Comparison of ENCODE assay signal across 1 cellular context in the genomic region with DNA sequence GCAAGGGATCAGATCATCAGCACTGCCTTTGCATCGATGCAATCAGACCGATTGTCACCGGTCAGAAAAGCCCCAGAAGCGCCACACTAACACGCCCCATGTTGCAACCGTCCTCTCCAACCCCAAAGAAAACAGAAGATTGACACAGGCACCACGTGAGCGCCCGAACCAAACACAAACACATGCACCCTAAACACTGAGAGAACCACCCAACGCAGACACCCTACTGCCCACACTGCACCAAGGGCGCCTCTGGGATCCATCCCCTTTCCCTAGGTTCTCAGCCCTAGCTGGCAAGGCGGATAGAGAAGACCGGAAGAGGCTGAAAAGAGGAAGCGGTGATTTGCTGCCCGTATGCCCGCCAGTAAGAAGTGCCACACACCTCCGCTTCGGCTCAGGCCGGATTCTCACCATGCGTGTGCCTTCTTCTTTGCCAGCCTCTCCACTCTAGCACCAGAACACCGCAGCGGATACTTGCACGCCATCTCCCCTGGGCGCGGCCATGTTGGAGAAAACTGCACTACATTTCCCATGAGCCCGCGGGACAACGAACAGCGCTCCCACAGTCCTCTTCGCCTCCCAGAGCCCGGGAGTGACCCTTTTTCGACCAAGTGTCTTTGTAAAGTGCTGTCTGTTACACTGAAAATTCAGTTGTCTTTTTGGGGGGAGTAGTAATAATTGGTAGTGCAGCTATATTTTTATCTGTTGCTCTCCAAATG.
TF ChIP-seq lines count a peak whose summit lies in the region.

A gene with protein sequence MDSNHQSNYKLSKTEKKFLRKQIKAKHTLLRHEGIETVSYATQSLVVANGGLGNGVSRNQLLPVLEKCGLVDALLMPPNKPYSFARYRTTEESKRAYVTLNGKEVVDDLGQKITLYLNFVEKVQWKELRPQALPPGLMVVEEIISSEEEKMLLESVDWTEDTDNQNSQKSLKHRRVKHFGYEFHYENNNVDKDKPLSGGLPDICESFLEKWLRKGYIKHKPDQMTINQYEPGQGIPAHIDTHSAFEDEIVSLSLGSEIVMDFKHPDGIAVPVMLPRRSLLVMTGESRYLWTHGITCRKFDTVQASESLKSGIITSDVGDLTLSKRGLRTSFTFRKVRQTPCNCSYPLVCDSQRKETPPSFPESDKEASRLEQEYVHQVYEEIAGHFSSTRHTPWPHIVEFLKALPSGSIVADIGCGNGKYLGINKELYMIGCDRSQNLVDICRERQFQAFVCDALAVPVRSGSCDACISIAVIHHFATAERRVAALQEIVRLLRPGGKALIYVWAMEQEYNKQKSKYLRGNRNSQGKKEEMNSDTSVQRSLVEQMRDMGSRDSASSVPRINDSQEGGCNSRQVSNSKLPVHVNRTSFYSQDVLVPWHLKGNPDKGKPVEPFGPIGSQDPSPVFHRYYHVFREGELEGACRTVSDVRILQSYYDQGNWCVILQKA (minus strand): TSS at position 517 of the 719 bp plus-strand sequence. CDS start 4,842 bp downstream, outside the sequence.

TF ChIP-seq in K562, 482 proteins besides CTCF, POLR2A, EP300 and RAD21 (continued from another document and continues in another):
- TF ChIP-seq, protein P1, sequence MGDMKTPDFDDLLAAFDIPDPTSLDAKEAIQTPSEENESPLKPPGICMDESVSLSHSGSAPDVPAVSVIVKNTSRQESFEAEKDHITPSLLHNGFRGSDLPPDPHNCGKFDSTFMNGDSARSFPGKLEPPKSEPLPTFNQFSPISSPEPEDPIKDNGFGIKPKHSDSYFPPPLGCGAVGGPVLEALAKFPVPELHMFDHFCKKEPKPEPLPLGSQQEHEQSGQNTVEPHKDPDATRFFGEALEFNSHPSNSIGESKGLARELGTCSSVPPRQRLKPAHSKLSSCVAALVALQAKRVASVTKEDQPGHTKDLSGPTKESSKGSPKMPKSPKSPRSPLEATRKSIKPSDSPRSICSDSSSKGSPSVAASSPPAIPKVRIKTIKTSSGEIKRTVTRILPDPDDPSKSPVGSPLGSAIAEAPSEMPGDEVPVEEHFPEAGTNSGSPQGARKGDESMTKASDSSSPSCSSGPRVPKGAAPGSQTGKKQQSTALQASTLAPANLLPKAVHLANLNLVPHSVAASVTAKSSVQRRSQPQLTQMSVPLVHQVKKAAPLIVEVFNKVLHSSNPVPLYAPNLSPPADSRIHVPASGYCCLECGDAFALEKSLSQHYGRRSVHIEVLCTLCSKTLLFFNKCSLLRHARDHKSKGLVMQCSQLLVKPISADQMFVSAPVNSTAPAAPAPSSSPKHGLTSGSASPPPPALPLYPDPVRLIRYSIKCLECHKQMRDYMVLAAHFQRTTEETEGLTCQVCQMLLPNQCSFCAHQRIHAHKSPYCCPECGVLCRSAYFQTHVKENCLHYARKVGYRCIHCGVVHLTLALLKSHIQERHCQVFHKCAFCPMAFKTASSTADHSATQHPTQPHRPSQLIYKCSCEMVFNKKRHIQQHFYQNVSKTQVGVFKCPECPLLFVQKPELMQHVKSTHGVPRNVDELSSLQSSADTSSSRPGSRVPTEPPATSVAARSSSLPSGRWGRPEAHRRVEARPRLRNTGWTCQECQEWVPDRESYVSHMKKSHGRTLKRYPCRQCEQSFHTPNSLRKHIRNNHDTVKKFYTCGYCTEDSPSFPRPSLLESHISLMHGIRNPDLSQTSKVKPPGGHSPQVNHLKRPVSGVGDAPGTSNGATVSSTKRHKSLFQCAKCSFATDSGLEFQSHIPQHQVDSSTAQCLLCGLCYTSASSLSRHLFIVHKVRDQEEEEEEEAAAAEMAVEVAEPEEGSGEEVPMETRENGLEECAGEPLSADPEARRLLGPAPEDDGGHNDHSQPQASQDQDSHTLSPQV (IDR thresholded peaks at IDR 0.05): 0 out of 2 replicates have a peak, but pooled peaks have one; percentile 54
- TF ChIP-seq, protein P2, sequence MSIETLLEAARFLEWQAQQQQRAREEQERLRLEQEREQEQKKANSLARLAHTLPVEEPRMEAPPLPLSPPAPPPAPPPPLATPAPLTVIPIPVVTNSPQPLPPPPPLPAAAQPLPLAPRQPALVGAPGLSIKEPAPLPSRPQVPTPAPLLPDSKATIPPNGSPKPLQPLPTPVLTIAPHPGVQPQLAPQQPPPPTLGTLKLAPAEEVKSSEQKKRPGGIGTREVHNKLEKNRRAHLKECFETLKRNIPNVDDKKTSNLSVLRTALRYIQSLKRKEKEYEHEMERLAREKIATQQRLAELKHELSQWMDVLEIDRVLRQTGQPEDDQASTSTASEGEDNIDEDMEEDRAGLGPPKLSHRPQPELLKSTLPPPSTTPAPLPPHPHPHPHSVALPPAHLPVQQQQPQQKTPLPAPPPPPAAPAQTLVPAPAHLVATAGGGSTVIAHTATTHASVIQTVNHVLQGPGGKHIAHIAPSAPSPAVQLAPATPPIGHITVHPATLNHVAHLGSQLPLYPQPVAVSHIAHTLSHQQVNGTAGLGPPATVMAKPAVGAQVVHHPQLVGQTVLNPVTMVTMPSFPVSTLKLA (conservative IDR thresholded peaks at IDR 0.05): peak; percentile 96 to 98
- TF ChIP-seq, protein P3, sequence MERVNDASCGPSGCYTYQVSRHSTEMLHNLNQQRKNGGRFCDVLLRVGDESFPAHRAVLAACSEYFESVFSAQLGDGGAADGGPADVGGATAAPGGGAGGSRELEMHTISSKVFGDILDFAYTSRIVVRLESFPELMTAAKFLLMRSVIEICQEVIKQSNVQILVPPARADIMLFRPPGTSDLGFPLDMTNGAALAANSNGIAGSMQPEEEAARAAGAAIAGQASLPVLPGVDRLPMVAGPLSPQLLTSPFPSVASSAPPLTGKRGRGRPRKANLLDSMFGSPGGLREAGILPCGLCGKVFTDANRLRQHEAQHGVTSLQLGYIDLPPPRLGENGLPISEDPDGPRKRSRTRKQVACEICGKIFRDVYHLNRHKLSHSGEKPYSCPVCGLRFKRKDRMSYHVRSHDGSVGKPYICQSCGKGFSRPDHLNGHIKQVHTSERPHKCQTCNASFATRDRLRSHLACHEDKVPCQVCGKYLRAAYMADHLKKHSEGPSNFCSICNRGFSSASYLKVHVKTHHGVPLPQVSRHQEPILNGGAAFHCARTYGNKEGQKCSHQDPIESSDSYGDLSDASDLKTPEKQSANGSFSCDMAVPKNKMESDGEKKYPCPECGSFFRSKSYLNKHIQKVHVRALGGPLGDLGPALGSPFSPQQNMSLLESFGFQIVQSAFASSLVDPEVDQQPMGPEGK (CRISPR knock-in tag; IDR thresholded peaks at IDR 0.05; ENCODE audit: borderline replicate concordance): no peak
- no peak for TF ChIP-seq EWSR1 (IDR thresholded peaks at IDR 0.05; ENCODE audit: borderline replicate concordance, low read depth, partially characterized antibody)
- TF ChIP-seq, protein P4, sequence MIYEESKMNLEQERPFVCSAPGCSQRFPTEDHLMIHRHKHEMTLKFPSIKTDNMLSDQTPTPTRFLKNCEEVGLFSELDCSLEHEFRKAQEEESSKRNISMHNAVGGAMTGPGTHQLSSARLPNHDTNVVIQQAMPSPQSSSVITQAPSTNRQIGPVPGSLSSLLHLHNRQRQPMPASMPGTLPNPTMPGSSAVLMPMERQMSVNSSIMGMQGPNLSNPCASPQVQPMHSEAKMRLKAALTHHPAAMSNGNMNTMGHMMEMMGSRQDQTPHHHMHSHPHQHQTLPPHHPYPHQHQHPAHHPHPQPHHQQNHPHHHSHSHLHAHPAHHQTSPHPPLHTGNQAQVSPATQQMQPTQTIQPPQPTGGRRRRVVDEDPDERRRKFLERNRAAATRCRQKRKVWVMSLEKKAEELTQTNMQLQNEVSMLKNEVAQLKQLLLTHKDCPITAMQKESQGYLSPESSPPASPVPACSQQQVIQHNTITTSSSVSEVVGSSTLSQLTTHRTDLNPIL (CRISPR knock-in tag; IDR thresholded peaks at IDR 0.05): no peak
- no peak for TF ChIP-seq POLR2H (tag; IDR thresholded peaks at IDR 0.05; ENCODE audit: low read depth)
- no peak for TF ChIP-seq BRD9 (IDR thresholded peaks at IDR 0.05; ENCODE audit: low read depth, partially characterized antibody)
- 0 out of 4 replicates have a peak, but pooled peaks of 1 of the 2 experiments have one; percentile 59 for TF ChIP-seq TBL1XR1 (IDR thresholded peaks at IDR 0.05; ENCODE audit: low read length in 2 of 2)
- TF ChIP-seq, protein P5, sequence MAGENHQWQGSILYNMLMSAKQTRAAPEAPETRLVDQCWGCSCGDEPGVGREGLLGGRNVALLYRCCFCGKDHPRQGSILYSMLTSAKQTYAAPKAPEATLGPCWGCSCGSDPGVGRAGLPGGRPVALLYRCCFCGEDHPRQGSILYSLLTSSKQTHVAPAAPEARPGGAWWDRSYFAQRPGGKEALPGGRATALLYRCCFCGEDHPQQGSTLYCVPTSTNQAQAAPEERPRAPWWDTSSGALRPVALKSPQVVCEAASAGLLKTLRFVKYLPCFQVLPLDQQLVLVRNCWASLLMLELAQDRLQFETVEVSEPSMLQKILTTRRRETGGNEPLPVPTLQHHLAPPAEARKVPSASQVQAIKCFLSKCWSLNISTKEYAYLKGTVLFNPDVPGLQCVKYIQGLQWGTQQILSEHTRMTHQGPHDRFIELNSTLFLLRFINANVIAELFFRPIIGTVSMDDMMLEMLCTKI (IDR thresholded peaks at IDR 0.05; ENCODE audit: partially characterized antibody): no peak
- no peak for TF ChIP-seq DACH1 (IDR thresholded peaks at IDR 0.05; ENCODE audit: partially characterized antibody)
- no peak for TF ChIP-seq CC2D1A (IDR thresholded peaks at IDR 0.05)
- TF ChIP-seq ZNF507 (tag; conservative IDR thresholded peaks at IDR 0.05): no peak
- no peak for TF ChIP-seq ZC3H4 (CRISPR knock-in tag; IDR thresholded peaks at IDR 0.05; ENCODE audit: borderline replicate concordance)
- TF ChIP-seq ZNF589 (CRISPR knock-in tag; IDR thresholded peaks at IDR 0.05; ENCODE audit: low read depth): peak; percentile 59; the same call in 1 of the 2 replicates
- no peak for TF ChIP-seq WHSC1 (IDR thresholded peaks at IDR 0.05; ENCODE audit: low read length)
- no peak for TF ChIP-seq IFI16 (CRISPR knock-in tag; IDR thresholded peaks at IDR 0.05)
- TF ChIP-seq ZNF445 (CRISPR knock-in tag; IDR thresholded peaks at IDR 0.05; ENCODE audit: low read depth): no peak
- TF ChIP-seq, protein P6, sequence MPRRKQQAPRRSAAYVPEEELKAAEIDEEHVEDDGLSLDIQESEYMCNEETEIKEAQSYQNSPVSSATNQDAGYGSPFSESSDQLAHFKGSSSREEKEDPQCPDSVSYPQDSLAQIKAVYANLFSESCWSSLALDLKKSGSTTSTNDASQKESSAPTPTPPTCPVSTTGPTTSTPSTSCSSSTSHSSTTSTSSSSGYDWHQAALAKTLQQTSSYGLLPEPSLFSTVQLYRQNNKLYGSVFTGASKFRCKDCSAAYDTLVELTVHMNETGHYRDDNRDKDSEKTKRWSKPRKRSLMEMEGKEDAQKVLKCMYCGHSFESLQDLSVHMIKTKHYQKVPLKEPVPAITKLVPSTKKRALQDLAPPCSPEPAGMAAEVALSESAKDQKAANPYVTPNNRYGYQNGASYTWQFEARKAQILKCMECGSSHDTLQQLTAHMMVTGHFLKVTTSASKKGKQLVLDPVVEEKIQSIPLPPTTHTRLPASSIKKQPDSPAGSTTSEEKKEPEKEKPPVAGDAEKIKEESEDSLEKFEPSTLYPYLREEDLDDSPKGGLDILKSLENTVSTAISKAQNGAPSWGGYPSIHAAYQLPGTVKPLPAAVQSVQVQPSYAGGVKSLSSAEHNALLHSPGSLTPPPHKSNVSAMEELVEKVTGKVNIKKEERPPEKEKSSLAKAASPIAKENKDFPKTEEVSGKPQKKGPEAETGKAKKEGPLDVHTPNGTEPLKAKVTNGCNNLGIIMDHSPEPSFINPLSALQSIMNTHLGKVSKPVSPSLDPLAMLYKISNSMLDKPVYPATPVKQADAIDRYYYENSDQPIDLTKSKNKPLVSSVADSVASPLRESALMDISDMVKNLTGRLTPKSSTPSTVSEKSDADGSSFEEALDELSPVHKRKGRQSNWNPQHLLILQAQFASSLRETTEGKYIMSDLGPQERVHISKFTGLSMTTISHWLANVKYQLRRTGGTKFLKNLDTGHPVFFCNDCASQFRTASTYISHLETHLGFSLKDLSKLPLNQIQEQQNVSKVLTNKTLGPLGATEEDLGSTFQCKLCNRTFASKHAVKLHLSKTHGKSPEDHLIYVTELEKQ (CRISPR knock-in tag; IDR thresholded peaks at IDR 0.05): no peak
- no peak for TF ChIP-seq POLR2AphosphoS5 (IDR thresholded peaks at IDR 0.05; ENCODE audit: control insufficient read depth, insufficient read depth, low read depth, low read length)
- TF ChIP-seq ZNF143 (CRISPR knock-in tag; IDR thresholded peaks at IDR 0.05): peak; percentile 95
- TF ChIP-seq TEAD4 (IDR thresholded peaks at IDR 0.05; ENCODE audit: low read length): no peak
- TF ChIP-seq TEAD4 (CRISPR knock-in tag; IDR thresholded peaks at IDR 0.05; ENCODE audit: borderline replicate concordance): no peak
- TF ChIP-seq POLR3G (IDR thresholded peaks at IDR 0.05; ENCODE audit: extremely low read depth, insufficient read length, insufficient replicate concordance): no peak
- no peak for TF ChIP-seq ZNF77 (CRISPR knock-in tag; IDR thresholded peaks at IDR 0.05)
- TF ChIP-seq, protein P7, sequence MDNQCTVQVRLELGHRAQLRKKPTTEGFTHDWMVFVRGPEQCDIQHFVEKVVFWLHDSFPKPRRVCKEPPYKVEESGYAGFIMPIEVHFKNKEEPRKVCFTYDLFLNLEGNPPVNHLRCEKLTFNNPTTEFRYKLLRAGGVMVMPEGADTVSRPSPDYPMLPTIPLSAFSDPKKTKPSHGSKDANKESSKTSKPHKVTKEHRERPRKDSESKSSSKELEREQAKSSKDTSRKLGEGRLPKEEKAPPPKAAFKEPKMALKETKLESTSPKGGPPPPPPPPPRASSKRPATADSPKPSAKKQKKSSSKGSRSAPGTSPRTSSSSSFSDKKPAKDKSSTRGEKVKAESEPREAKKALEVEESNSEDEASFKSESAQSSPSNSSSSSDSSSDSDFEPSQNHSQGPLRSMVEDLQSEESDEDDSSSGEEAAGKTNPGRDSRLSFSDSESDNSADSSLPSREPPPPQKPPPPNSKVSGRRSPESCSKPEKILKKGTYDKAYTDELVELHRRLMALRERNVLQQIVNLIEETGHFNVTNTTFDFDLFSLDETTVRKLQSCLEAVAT (IDR thresholded peaks at IDR 0.05): peak; percentile 50 to 87; a peak in 3 of 4 replicates
- TF ChIP-seq ZNF184 (CRISPR knock-in tag; IDR thresholded peaks at IDR 0.05): no peak
- TF ChIP-seq MXI1 (IDR thresholded peaks at IDR 0.05; ENCODE audit: low read depth, low read length): peak; percentile 96
- TF ChIP-seq, protein P8, sequence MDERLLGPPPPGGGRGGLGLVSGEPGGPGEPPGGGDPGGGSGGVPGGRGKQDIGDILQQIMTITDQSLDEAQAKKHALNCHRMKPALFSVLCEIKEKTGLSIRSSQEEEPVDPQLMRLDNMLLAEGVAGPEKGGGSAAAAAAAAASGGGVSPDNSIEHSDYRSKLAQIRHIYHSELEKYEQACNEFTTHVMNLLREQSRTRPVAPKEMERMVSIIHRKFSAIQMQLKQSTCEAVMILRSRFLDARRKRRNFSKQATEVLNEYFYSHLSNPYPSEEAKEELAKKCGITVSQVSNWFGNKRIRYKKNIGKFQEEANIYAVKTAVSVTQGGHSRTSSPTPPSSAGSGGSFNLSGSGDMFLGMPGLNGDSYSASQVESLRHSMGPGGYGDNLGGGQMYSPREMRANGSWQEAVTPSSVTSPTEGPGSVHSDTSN (CRISPR knock-in tag; IDR thresholded peaks at IDR 0.05; ENCODE audit: low read depth): no peak
- TF ChIP-seq, protein P8 (tag; conservative IDR thresholded peaks at IDR 0.05; ENCODE audit: low read depth): peak; percentile 7; the same call in 1 of the 2 replicates
